Comparison of ENCODE assay signal across 10 cellular contexts in genomic region chr3:43001094-43001553, GRCh38. TPM values are rescaled to one million over a fixed set of nuclear protein-coding genes. Genes with fewer than 3 reads are reported as not detected.
DNase-seq lines count a peak whose midpoint lies in the region; ATAC-seq and TF ChIP-seq lines count a peak whose summit lies in the region.
"Had no signal": no experiment of that assay in that cellular context is flagged by ENCODE, and none has a peak within 500 bp of the region (broad histone marks: within the 10 kb centered on the region; RNA-seq: fewer than 3 reads in every experiment).

No MANE protein-coding gene starts in this region.

- H3K9me3 ChIP-seq in colonic mucosa (no peaks in the 10 kb centered on the region), gastrocnemius medialis (no peaks in the 10 kb centered on the region)

- peak; percentile 92 to 93 for ATAC-seq in gastrocnemius medialis
- ATAC-seq in activated naive CD4-positive, alpha-beta T cell treated with anti-CD3 and anti-CD28 coated beads, Interleukin-2, amount 50 U/mL, for 72 hours, result no peak
- no peak for ATAC-seq in GM18868 (IDR thresholded peaks at IDR 0.05; ENCODE audit: unreplicated experiment)

- no peak overlapping the region for H3K27ac ChIP-seq in colonic mucosa
- H3K27ac ChIP-seq in gastrocnemius medialis, result peak overlapping the region; percentile 73 to 81 (median 80)

- peak overlapping the region in 1 of 2 donors; percentile 28 for H3K9ac ChIP-seq in colonic mucosa (ENCODE audit: low read depth in 2 of 2, low read length in 2 of 2)

- peak; percentile 73 for DNase-seq in HCEC 1CT
- peak; percentile 45 for DNase-seq in colonic mucosa
- peak; percentile 66 for DNase-seq in left kidney (ENCODE audit: low read depth, low spot score)
- DNase-seq in gastrocnemius medialis, result peak; percentile 89 to 94
- DNase-seq in activated naive CD4-positive, alpha-beta T cell treated with anti-CD3 and anti-CD28 coated beads, Interleukin-2, amount 50 U/mL, for 72 hours (ENCODE audit: low spot score in 2 of 2), result no peak
- DNase-seq in 8988T, result no peak
- DNase-seq in NCI-H1048 (lab: John Stamatoyannopoulos, UW), result no peak
- DNase-seq: DMS79 treated with DMSO at 0.1 percent for 48 hours, NCI-H1694 had no signal

- H3K27ac Mint-ChIP-seq in activated naive CD4-positive, alpha-beta T cell treated with anti-CD3 and anti-CD28 coated beads, Interleukin-2, amount 50 U/mL, for 72 hours, result no peak overlapping the region

- in situ Hi-C loops in gastrocnemius medialis (cut with MboI; ENCODE audit: low sequenced_read_pairs in 4 of 4), result no loop called here

- TF ChIP-seq CTCF in colonic mucosa (IDR thresholded peaks at IDR 0.05) (no peak), gastrocnemius medialis (IDR thresholded peaks at IDR 0.05 in 4 of 5, conservative IDR thresholded peaks at IDR 0.05 in 1 of 5) (no peak)

- no peak for TF ChIP-seq POLR2A in gastrocnemius medialis (IDR thresholded peaks at IDR 0.05)

- intact Hi-C loops in colonic mucosa (cut with DNase I), result no loop called here
- intact Hi-C loops in gastrocnemius medialis (cut with DNase I; ENCODE audit: low total_unique reads), result loop anchor here (2.0 to 10.0 kb wide), 4 partner anchors 106 to 1334 kb away; partner anchors contain the start of genes ANO10, POMGNT2 and TCAIM

- peaks cover 0 to 6% of the 10 kb centered on the region in 2 donors for H3K9me3 Mint-ChIP-seq in activated naive CD4-positive, alpha-beta T cell treated with anti-CD3 and anti-CD28 coated beads, Interleukin-2, amount 50 U/mL, for 72 hours

- H3K4me1 ChIP-seq in colonic mucosa (no peaks in the 10 kb centered on the region), gastrocnemius medialis (peaks cover 41 to 47% of the 10 kb centered on the region in 2 donors)

- H3K4me3 ChIP-seq in colonic mucosa, result no peak overlapping the region
- peak overlapping the region in 3 of 4 donors; percentile 16 to 41 (median 27) for H3K4me3 ChIP-seq in gastrocnemius medialis

- H3K27me3 ChIP-seq in colonic mucosa, result no peaks in the 10 kb centered on the region
- no peaks in the 10 kb centered on the region for H3K27me3 ChIP-seq in gastrocnemius medialis

- H3K36me3 Mint-ChIP-seq in activated naive CD4-positive, alpha-beta T cell treated with anti-CD3 and anti-CD28 coated beads, Interleukin-2, amount 50 U/mL, for 72 hours, result no peaks in the 10 kb centered on the region

- H3K36me3 ChIP-seq in colonic mucosa (no peaks in the 10 kb centered on the region), gastrocnemius medialis (no peaks in the 10 kb centered on the region)

RNA-seq across cellular contexts. Expression of gene GASK1A, which starts 22.0 kb away (rescaled TPM):
- total RNA-seq in colonic mucosa (1 to 10 TPM; 1.3 to 2.2 TPM), gastrocnemius medialis (1 to 10 TPM in 2 of 4 donors, under 1 TPM in 2; 0.52 to 6.8 (median 0.87) TPM)
- total RNA-seq in activated naive CD4-positive, alpha-beta T cell treated with anti-CD3 and anti-CD28 coated beads, Interleukin-2, amount 50 U/mL, for 72 hours, result not detected

Comparison
In these comparisons a context has a peak if more than half of its experiments do, and no peak if none do; other contexts are left out.
1. DNase-seq: peak in HCEC 1CT (single experiment), colonic mucosa (single experiment), left kidney (single experiment) and gastrocnemius medialis (2 of 2); none in activated naive CD4-positive, alpha-beta T cell treated with anti-CD3 and anti-CD28 coated beads, Interleukin-2, amount 50 U/mL, for 72 hours (0 of 2), 8988T (single experiment) and NCI-H1048 (single experiment).
2. ATAC-seq: peak in gastrocnemius medialis (2 of 2); none in activated naive CD4-positive, alpha-beta T cell treated with anti-CD3 and anti-CD28 coated beads, Interleukin-2, amount 50 U/mL, for 72 hours (0 of 2) and GM18868 (single experiment).